In the genomic region with DNA sequence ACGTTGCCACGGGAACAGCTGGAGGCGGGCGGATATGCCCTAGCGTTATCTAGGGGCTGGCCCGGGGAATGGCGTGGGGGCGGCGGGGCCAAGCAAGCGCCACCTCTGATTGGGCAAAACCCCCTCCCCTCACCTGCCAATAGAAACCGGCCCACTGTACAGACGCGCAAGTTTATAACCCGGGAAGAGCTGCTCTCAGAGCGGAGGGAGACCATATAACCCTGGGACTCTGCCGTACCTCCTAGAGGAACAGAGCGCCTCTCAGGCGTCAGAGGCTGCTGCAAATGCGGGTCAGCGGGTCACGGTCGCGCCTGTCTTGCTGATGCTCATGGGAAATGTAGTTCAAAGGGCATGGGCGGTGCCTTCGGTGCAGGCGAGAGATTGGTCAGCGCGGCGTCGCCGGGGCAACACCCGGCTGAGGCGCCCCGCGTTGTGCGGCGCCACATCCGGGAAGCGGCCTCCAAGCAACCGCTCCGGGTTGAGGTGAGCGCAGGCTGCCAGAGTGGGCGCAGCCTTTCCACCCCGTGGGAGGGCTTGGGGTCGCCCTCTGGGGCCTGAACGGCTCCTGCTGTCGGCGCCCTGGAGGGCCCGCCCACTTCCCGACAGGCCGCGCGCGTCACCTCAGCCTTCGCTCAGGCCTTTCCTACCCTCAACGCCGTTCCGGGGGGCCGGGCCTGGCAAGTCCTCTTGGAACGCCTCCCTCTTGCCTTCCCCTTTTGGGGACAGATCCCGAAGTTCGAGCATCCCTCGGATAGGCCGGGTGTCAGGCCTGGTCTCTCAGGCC, we compare ENCODE assay signal across 8 cellular contexts. TPM values are rescaled to one million over a fixed set of nuclear protein-coding genes. Genes with fewer than 3 reads are reported as not detected.
DNase-seq lines count a peak whose midpoint lies in the region; ATAC-seq, FAIRE-seq and TF ChIP-seq lines count a peak whose summit lies in the region.

A gene (plus strand): TSS at position 639 of the 784 bp plus-strand sequence. CDS start 867 bp downstream, outside the sequence.

- intact Hi-C loops in cardiac septum (cut with DNase I), result no loop called here

- H3K36me3 ChIP-seq in parathyroid adenoma (ENCODE audit: control insufficient read depth, insufficient read depth, low read length) (no peaks in the 10 kb centered on the region), tibial nerve (peaks cover 0 to 67% (median 0%) of the 10 kb centered on the region in 3 donors)

- peak; percentile 68; the same call in 1 of the 2 replicates for TF ChIP-seq POLR2A in GM12892 (IDR thresholded peaks at IDR 0.05; ENCODE audit: low read depth, low read length)
- peak; percentile 5 to 66 for TF ChIP-seq POLR2A in tibial nerve (IDR thresholded peaks at IDR 0.05)

- ATAC-seq in HG02840 (IDR thresholded peaks at IDR 0.05; ENCODE audit: low FRiP score, unreplicated experiment), result peak; percentile 87

- H2AFZ ChIP-seq in parathyroid adenoma, result peak within 1 kb of the TSS; percentile 89

- peak; percentile 91 to 92 for TF ChIP-seq EP300 in tibial nerve (IDR thresholded peaks at IDR 0.05)

- no peaks in the 10 kb centered on the region for H3K9me3 ChIP-seq in parathyroid adenoma (ENCODE audit: control insufficient read depth, low read length)
- no peaks in the 10 kb centered on the region for H3K9me3 ChIP-seq in tibial nerve

- H3K4me1 ChIP-seq in parathyroid adenoma, result peaks cover 16% of the 10 kb centered on the region
- peaks cover 0 to 26% (median 18%) of the 10 kb centered on the region in 4 donors for H3K4me1 ChIP-seq in tibial nerve

- peak within 1 kb of the TSS; percentile 56 for H3K9ac ChIP-seq in parathyroid adenoma

- FAIRE-seq in GM12892 (lab: Jason Lieb, UNC), result peak; percentile 100

- H3K4me3 ChIP-seq in parathyroid adenoma (ENCODE audit: low read depth, low read length) (peak within 1 kb of the TSS; percentile 95), tibial nerve (peak within 1 kb of the TSS; percentile 67 to 75 (median 71))

- H3K27ac ChIP-seq in adipose tissue (ENCODE audit: low read depth, low read length), result peak within 1 kb of the TSS; percentile 60
- peak within 1 kb of the TSS; percentile 91 for H3K27ac ChIP-seq in parathyroid adenoma
- peak within 1 kb of the TSS; percentile 84 to 94 (median 90) for H3K27ac ChIP-seq in tibial nerve

- 0 to 1% (median 0%) methylated on average over 61 to 64 of the region's 64 CpGs for WGBS in adipose tissue, 3 donors
- WGBS in tibial nerve, 2 donors, result 1% methylated on average over 22 to 34 of the region's 64 CpGs

- TF ChIP-seq CTCF in parathyroid adenoma (IDR thresholded peaks at IDR 0.05) (no peak), tibial nerve (IDR thresholded peaks at IDR 0.05) (peak in 2 of 5 experiments; percentile 21 to 39)

- no peaks in the 10 kb centered on the region for H3K79me2 ChIP-seq in parathyroid adenoma

- peak; percentile 99 for DNase-seq in GM12892 (ENCODE audit: insufficient read length)
- peak; percentile 98 for DNase-seq in NCI-H1436 (lab: John Stamatoyannopoulos, UW)
- DNase-seq in SW480 (ENCODE audit: low spot score), result peak; percentile 99
- DNase-seq in cardiac septum (ENCODE audit: low spot score), result peak; percentile 98
- DNase-seq in tibial nerve (ENCODE audit: low spot score in 2 of 2), result peak; percentile 98 to 99

- H3K4me2 ChIP-seq in parathyroid adenoma (ENCODE audit: low read length), result peak within 1 kb of the TSS; percentile 89

- H3K27me3 ChIP-seq in parathyroid adenoma (ENCODE audit: control insufficient read depth, insufficient read depth, low read length), result no peaks in the 10 kb centered on the region
- no peaks in the 10 kb centered on the region for H3K27me3 ChIP-seq in tibial nerve

RNA-seq across cellular contexts. Expression of the gene that starts here (rescaled TPM):
- polyA plus RNA-seq in GM12892 (2012; ENCODE audit: missing spikeins), result 4.9 TPM
- 1 to 10 TPM; 7.3 to 8.8 (median 7.8) TPM for polyA plus RNA-seq in adipose tissue
- total RNA-seq in cardiac septum (5.8 TPM), tibial nerve (10 to 100 TPM; 18.4 to 31.6 (median 26.2) TPM)

Comparison
In these comparisons a context has a peak if more than half of its experiments do, and no peak if none do; other contexts are left out.
1. Peak in every context shown above with its lines: DNase-seq, ATAC-seq, H3K4me3 ChIP-seq and H3K27ac ChIP-seq.